Comparison of ENCODE assay signal across 8 cellular contexts in genomic region chr3:112973325-112974177, GRCh38. TPM values are rescaled to one million over a fixed set of nuclear protein-coding genes. Genes with fewer than 3 reads are reported as not detected.
DNase-seq lines count a peak whose midpoint lies in the region; ATAC-seq and TF ChIP-seq lines count a peak whose summit lies in the region.

No MANE protein-coding gene starts in this region.

- peaks cover 93% of the 10 kb centered on the region for H3K4me1 Mint-ChIP-seq in activated T-cell treated with anti-CD3 and anti-CD28 coated beads, Interleukin-2, amount 50 U/mL, for 4 hours (ENCODE audit: low read depth)

- H3K4me3 Mint-ChIP-seq in activated T-cell treated with anti-CD3 and anti-CD28 coated beads, Interleukin-2, amount 50 U/mL, for 4 hours = peak overlapping the region; percentile 83

- H3K36me3 Mint-ChIP-seq in activated T-cell treated with anti-CD3 and anti-CD28 coated beads, Interleukin-2, amount 50 U/mL, for 4 hours (ENCODE audit: insufficient read depth) = no peaks in the 10 kb centered on the region

- TF ChIP-seq CTCF in tibial artery (IDR thresholded peaks at IDR 0.05) = no peak

- no peaks in the 10 kb centered on the region for H3K27me3 ChIP-seq in tibial artery

- DNase-seq in CD1c-positive myeloid dendritic cell (ENCODE audit: extremely low spot score) = peak; percentile 89
- peak; percentile 35 for DNase-seq in activated T-cell treated with anti-CD3 and anti-CD28 coated beads, Interleukin-2, amount 50 U/mL, for 4 hours
- peak; percentile 62 for DNase-seq in stimulated activated CD4-positive, alpha-beta T cell treated with anti-CD3 and anti-CD28 coated beads, Interleukin-1b, Interleukin-23, amount 100 ng/mL, for 48 hours
- no peak for DNase-seq in tibial artery
- no peak for DNase-seq in posterior cingulate gyrus
- no peak for DNase-seq in NCI-H748 treated with DMSO at 0.1 percent for 48 hours (lab: John Stamatoyannopoulos, UW)

- no peak overlapping the region for H3K4me3 ChIP-seq in tibial artery

- H3K27me3 Mint-ChIP-seq in activated T-cell treated with anti-CD3 and anti-CD28 coated beads, Interleukin-2, amount 50 U/mL, for 4 hours (ENCODE audit: low read depth) = no peaks in the 10 kb centered on the region

- ATAC-seq in GM19438 (IDR thresholded peaks at IDR 0.05; ENCODE audit: low read depth, unreplicated experiment) (peak; percentile 66), HG03439 (IDR thresholded peaks at IDR 0.05; ENCODE audit: unreplicated experiment) (peak; percentile 76)
- peak; percentile 83 to 87 for ATAC-seq in activated T-cell treated with anti-CD3 and anti-CD28 coated beads, Interleukin-2, amount 50 U/mL, for 4 hours

- no peaks in the 10 kb centered on the region for H3K9me3 ChIP-seq in tibial artery

- H3K9me3 Mint-ChIP-seq in activated T-cell treated with anti-CD3 and anti-CD28 coated beads, Interleukin-2, amount 50 U/mL, for 4 hours = no peaks in the 10 kb centered on the region

- H3K4me1 ChIP-seq in tibial artery = no peaks in the 10 kb centered on the region

- intact Hi-C loops in tibial artery (cut with DNase I; ENCODE audit: low total_unique reads) = no loop called here
- intact Hi-C loops in posterior cingulate gyrus (cut with DNase I) = loop anchor here (10.0 kb wide), 1 partner anchor 239 kb away; no protein-coding TSS in a partner anchor

- no peak overlapping the region for H3K27ac ChIP-seq in tibial artery

- H3K36me3 ChIP-seq in tibial artery = no peaks in the 10 kb centered on the region

RNA-seq across cellular contexts. Expression of gene CD200R1, which starts 1.4 kb away (rescaled TPM):
- 1 to 10 TPM; 1.1 to 2.3 (median 1.2) TPM for total RNA-seq in activated T-cell treated with anti-CD3 and anti-CD28 coated beads, Interleukin-2, amount 50 U/mL, for 4 hours

RNA-seq across cellular contexts. Expression of gene GTPBP8, which starts 17.2 kb away (rescaled TPM):
- total RNA-seq in activated T-cell treated with anti-CD3 and anti-CD28 coated beads, Interleukin-2, amount 50 U/mL, for 4 hours = 10 to 100 TPM; 28.1 to 28.4 (median 28.1) TPM

Comparison
In these comparisons a context has a peak if more than half of its experiments do, and no peak if none do; other contexts are left out.
1. DNase-seq: peak in CD1c-positive myeloid dendritic cell (single experiment), activated T-cell treated with anti-CD3 and anti-CD28 coated beads, Interleukin-2, amount 50 U/mL, for 4 hours (single experiment) and stimulated activated CD4-positive, alpha-beta T cell treated with anti-CD3 and anti-CD28 coated beads, Interleukin-1b, Interleukin-23, amount 100 ng/mL, for 48 hours (single experiment); none in tibial artery (0 of 2), posterior cingulate gyrus (0 of 10) and NCI-H748 treated with DMSO at 0.1 percent for 48 hours (single experiment).
2. Peak in every context shown above with its lines, with median percentiles within 50 percentile points of each other: ATAC-seq.